In genomic region chr9:69937358-69937757, GRCh38 we compare ENCODE assay signal across 26 cellular contexts.
DNase-seq lines count a peak whose midpoint lies in the region; ATAC-seq, FAIRE-seq and TF ChIP-seq lines count a peak whose summit lies in the region.
"Had no signal": no experiment of that assay in that cellular context is flagged by ENCODE, and none has a peak within 500 bp of the region (broad histone marks: within the 10 kb centered on the region; RNA-seq: fewer than 3 reads in every experiment).

No MANE protein-coding gene starts in this region.

- TF ChIP-seq CTCF in HepG2 (CRISPR knock-in tag; IDR thresholded peaks at IDR 0.05) (no peak), right lobe of liver (IDR thresholded peaks at IDR 0.05) (no peak)

- intact Hi-C loops in HepG2 (cut with micrococcal nuclease; ENCODE audit: unreplicated experiment) = no loop called here
- intact Hi-C loops in right lobe of liver (cut with DNase I) = no loop called here

- H3K27me3 ChIP-seq in HepG2 (ENCODE audit: control insufficient read depth in 1 of 2, insufficient read depth in 2 of 2, low read length in 2 of 2) (no peaks in the 10 kb centered on the region; a peak in 1 of 5 replicates), right lobe of liver (peaks cover 0 to 5% of the 10 kb centered on the region in 2 donors)
- H3K27me3 ChIP-seq: BLaER1 treated with 17β-estradiol and CSF1 and Interleukin-3, amounts not matched to agents 10 nM and 100 nM; hepatocyte; spleen; upper lobe of right lung had no signal

- no peak for FAIRE-seq in HepG2 (lab: Jason Lieb, UNC)
- FAIRE-seq: GM19239 had no signal

- TF ChIP-seq RAD21 in HepG2 (CRISPR knock-in tag; IDR thresholded peaks at IDR 0.05) = no peak

- in situ Hi-C loops in HepG2 (cut with HindIII; ENCODE audit: extremely low pct_ligation_motif_present, low pct_unique_long_range_greater_than_20kb) = no loop called here

- H3K36me3 ChIP-seq in HepG2 (replicated peaks in 1 of 2; ENCODE audit: control insufficient read depth in 1 of 2, insufficient read depth in 2 of 2, low read length in 2 of 2) (no peaks in the 10 kb centered on the region), right lobe of liver (no peaks in the 10 kb centered on the region)
- H3K36me3 ChIP-seq: left ventricle myocardium inferior, spleen, upper lobe of right lung had no signal

- BruUV-seq in HepG2 (replicated peaks; lab: Mats Ljungman, UMichigan) = no TSS peak

- DNase-seq in HepG2 (ENCODE audit: low spot score) (no peak), right lobe of liver (no peak), OCI-M1 (lab: John Stamatoyannopoulos, UW) (peak; percentile 15), mesenteric fat pad (ENCODE audit: low spot score) (no peak)
- DNase-seq: activated CD4-positive, alpha-beta T cell treated with anti-CD3 and anti-CD28 coated beads, Interleukin-2, amount 50 U/mL, for 1 hour; Calu3; caudate nucleus; immature natural killer cell; KBM-7; left ventricle myocardium inferior; NCI-H1092; NCI-H187 treated with DMSO at 0.1 percent for 48 hours; NCI-H526 treated with DMSO at 0.1 percent for 48 hours; spleen; stimulated activated CD4-positive, alpha-beta T cell treated with anti-CD3 and anti-CD28 coated beads, Interleukin-2, amount 100 ng/mL, for 48 hours; upper lobe of right lung had no signal

- H3K27ac ChIP-seq in HepG2 (ENCODE audit: extremely low read length, insufficient read depth, low read length) = no peak overlapping the region
- no peak overlapping the region for H3K27ac ChIP-seq in right lobe of liver
- H3K27ac ChIP-seq: hepatocyte, left ventricle myocardium inferior, RWPE1, spleen, upper lobe of right lung had no signal

- CTCF ChIA-PET in HepG2 (lab: Yijun Ruan, JAX; ENCODE audit: low intra/inter-chr PET ratio, low total read pairs) = no interaction called here

- no peak overlapping the region for H2AFZ ChIP-seq in HepG2 (ENCODE audit: low read length)
- H2AFZ ChIP-seq: hepatocyte had no signal

- no peak for TF ChIP-seq POLR2A in HepG2 (IDR thresholded peaks at IDR 0.05; ENCODE audit: insufficient read depth in 1 of 2, low read depth in 2 of 2, low read length in 2 of 2)
- TF ChIP-seq POLR2A in right lobe of liver (IDR thresholded peaks at IDR 0.05) = no peak

- H3K79me2 ChIP-seq in HepG2 (ENCODE audit: insufficient read depth, low read length) = no peaks in the 10 kb centered on the region
- H3K79me2 ChIP-seq: hepatocyte had no signal

- H3K4me1 ChIP-seq in HepG2 (ENCODE audit: insufficient read depth, low read length) (no peaks in the 10 kb centered on the region), right lobe of liver (no peaks in the 10 kb centered on the region)
- H3K4me1 ChIP-seq: left ventricle myocardium inferior, spleen, upper lobe of right lung had no signal

- POLR2A ChIA-PET in HepG2 (lab: Yijun Ruan, JAX) = no interaction called here

- no peak overlapping the region for H3K4me3 ChIP-seq in HepG2 (replicated peaks in 1 of 3; ENCODE audit: insufficient read depth in 1 of 3, low read depth in 2 of 3, low read length in 3 of 3)
- no peak overlapping the region for H3K4me3 ChIP-seq in right lobe of liver
- H3K4me3 ChIP-seq: BLaER1 treated with 17β-estradiol and CSF1 and Interleukin-3, amounts not matched to agents 10 nM and 100 nM; hepatocyte; left ventricle myocardium inferior; spleen; upper lobe of right lung had no signal

- 91% methylated on average over 2 of the region's 2 CpGs for WGBS in HepG2 (ENCODE audit: low lambda C conversion rate)
- 79% methylated on average over 2 of the region's 2 CpGs for WGBS in right lobe of liver (ENCODE audit: insufficient coverage, low coverage, low lambda C conversion rate, missing lambda C conversion rate)

- ATAC-seq in HepG2 (no peak), right lobe of liver (no peak), esophagus mucosa (peak; percentile 52), GM21737 (IDR thresholded peaks at IDR 0.05; ENCODE audit: unreplicated experiment) (no peak), GM19455 (IDR thresholded peaks at IDR 0.05; ENCODE audit: unreplicated experiment) (no peak), HG02763 (IDR thresholded peaks at IDR 0.05; ENCODE audit: unreplicated experiment) (no peak)
- ATAC-seq: natural killer cell treated with Interleukin-12 subunit alpha and Interleukin-12 subunit beta and Interleukin-15 and Interleukin-18, amount 100 ng/mL, for 72 hours; stimulated activated memory B cell treated with anti-CD40 and anti-IgM and Interleukin-4, amounts not matched to agents 10 μg/mL and 1 μg/mL and 100 μg/mL, for 72 hours had no signal

- TF ChIP-seq EP300 in HepG2 (IDR thresholded peaks at IDR 0.05; ENCODE audit: low read depth in 2 of 2, low read length in 2 of 2) (no peak), HepG2 (CRISPR knock-in tag; IDR thresholded peaks at IDR 0.05; ENCODE audit: borderline replicate concordance) (no peak)

- no peaks in the 10 kb centered on the region for H4K20me1 ChIP-seq in HepG2 (ENCODE audit: insufficient read depth, low read length)
- H4K20me1 ChIP-seq: BLaER1 treated with 17β-estradiol and CSF1 and Interleukin-3, amounts not matched to agents 10 nM and 100 nM had no signal

- H3K9ac ChIP-seq in HepG2 (ENCODE audit: insufficient read depth, low read depth, low read length) = no peak overlapping the region
- H3K9ac ChIP-seq: BLaER1 treated with 17β-estradiol and CSF1 and Interleukin-3, amounts not matched to agents 10 nM and 100 nM had no signal

- H3K4me2 ChIP-seq in HepG2 (ENCODE audit: low read depth, low read length) = no peak overlapping the region
- H3K4me2 ChIP-seq: hepatocyte had no signal

- H3K9me3 ChIP-seq in HepG2 (ENCODE audit: low read length) = peaks cover 9% of the 10 kb centered on the region; the same call in 1 of the 2 replicates
- H3K9me3 ChIP-seq in right lobe of liver = no peaks in the 10 kb centered on the region

TF ChIP-seq in HepG2, 621 proteins besides CTCF, POLR2A, EP300 and RAD21:
- TF ChIP-seq CREB1 (IDR thresholded peaks at IDR 0.05) (peak; percentile 28; the same call in 1 of the 2 replicates), CREB1 (CRISPR knock-in tag; IDR thresholded peaks at IDR 0.05) (no peak), U2AF2 (IDR thresholded peaks at IDR 0.05; ENCODE audit: low read depth, low read length) (no peak)
